ENCODE assay signal across 8 cellular contexts in the genomic region with DNA sequence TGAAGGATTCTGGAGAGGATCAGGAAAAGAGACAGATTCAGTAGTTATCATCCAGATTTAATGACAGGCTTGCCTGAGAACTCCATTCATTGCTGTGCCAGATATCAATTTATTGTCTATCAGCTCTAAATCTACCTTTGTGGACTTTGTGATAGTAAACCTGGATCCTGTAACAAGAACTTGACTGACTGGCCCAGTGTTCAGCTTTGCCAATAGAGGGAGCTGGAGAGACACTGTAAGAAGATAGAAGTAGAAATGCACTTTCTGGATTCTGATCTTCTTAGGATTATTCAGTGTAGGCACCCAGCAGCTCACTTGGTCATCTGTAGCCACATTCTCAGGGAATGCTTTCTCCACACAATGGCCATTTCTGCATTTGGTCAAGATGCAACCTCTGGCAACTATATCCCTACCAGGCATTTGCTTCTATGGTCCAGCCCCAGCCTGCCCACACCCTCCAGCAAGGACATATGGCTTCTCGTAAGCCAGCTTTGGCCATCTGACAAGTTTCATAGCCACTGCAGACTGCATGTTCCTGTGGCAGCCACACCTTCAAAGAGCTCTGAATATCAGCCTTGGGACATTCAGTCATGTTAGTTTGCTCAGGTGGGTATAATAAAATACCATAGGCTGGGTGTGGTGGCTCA. TPM values are rescaled to one million over a fixed set of nuclear protein-coding genes. Genes with fewer than 3 reads are reported as not detected.
A peak's percentile ranks its signal among the peaks of the same experiment; 100 is the strongest.
DNase-seq lines count a peak whose midpoint lies in the region; ATAC-seq and TF ChIP-seq lines count a peak whose summit lies in the region.

No MANE protein-coding gene starts in this region.

- peaks cover 0 to 6% (median 2%) of the 10 kb centered on the region in 3 donors for H3K4me1 Mint-ChIP-seq in CD8-positive, alpha-beta memory T cell
- H3K4me1 Mint-ChIP-seq in activated T-cell treated with anti-CD3 and anti-CD28 coated beads, Interleukin-2, amount 50 U/mL, for 4 hours (ENCODE audit: low read depth), result no peaks in the 10 kb centered on the region

- peak overlapping the region in 1 of 8 donors; percentile 3 for H3K27ac Mint-ChIP-seq in CD8-positive, alpha-beta memory T cell

- no peak overlapping the region for H3K27ac ChIP-seq in CD8-positive, alpha-beta memory T cell (ENCODE audit: low read depth, low read length)
- H3K27ac ChIP-seq in psoas muscle, result no peak overlapping the region

- peak in 4 of 5 donors; percentile 23 to 69 (median 53) for DNase-seq in CD8-positive, alpha-beta memory T cell
- peak; percentile 81 for DNase-seq in NCI-H510A treated with DMSO at 0.1 percent for 48 hours (lab: John Stamatoyannopoulos, UW)
- peak; percentile 38 for DNase-seq in activated T-cell treated with anti-CD3 and anti-CD28 coated beads, Interleukin-2, amount 50 U/mL, for 4 hours
- DNase-seq in foreskin melanocyte, result peak; percentile 45
- DNase-seq in psoas muscle, result peak in 1 of 2 donors; percentile 18
- no peak for DNase-seq in occipital lobe (lab: John Stamatoyannopoulos, UW)

- H3K36me3 Mint-ChIP-seq in CD8-positive, alpha-beta memory T cell, result no peaks in the 10 kb centered on the region
- H3K36me3 Mint-ChIP-seq in activated T-cell treated with anti-CD3 and anti-CD28 coated beads, Interleukin-2, amount 50 U/mL, for 4 hours (ENCODE audit: insufficient read depth), result no peaks in the 10 kb centered on the region

- peak; percentile 59 for TF ChIP-seq CTCF in psoas muscle (IDR thresholded peaks at IDR 0.05)

- 25 to 57% (median 31%) methylated on average over 1 of the region's 1 CpG for WGBS in psoas muscle, 3 donors

- no peaks in the 10 kb centered on the region for H3K36me3 ChIP-seq in CD8-positive, alpha-beta memory T cell (ENCODE audit: insufficient read depth, low read length)
- no peaks in the 10 kb centered on the region for H3K36me3 ChIP-seq in psoas muscle (ENCODE audit: insufficient read depth in 1 of 2, low read depth in 1 of 2)

- H3K4me3 ChIP-seq in CD8-positive, alpha-beta memory T cell (ENCODE audit: low read length), result no peak overlapping the region
- H3K4me3 ChIP-seq in psoas muscle, result no peak overlapping the region

- CTCF ChIA-PET in CD8-positive, alpha-beta memory T cell (lab: Charles Lee), result interaction anchor here (1.0 to 3.5 kb wide), 15 partner anchors 10 to 1474 kb away, joined by 3 to 21 read pairs (median 6); no protein-coding TSS in a partner anchor

- H3K27me3 Mint-ChIP-seq in CD8-positive, alpha-beta memory T cell, result peaks cover 0 to 27% of the 10 kb centered on the region in 2 donors
- peaks cover 10% of the 10 kb centered on the region for H3K27me3 Mint-ChIP-seq in activated T-cell treated with anti-CD3 and anti-CD28 coated beads, Interleukin-2, amount 50 U/mL, for 4 hours (ENCODE audit: low read depth)

- POLR2A ChIA-PET in CD8-positive, alpha-beta memory T cell (lab: Charles Lee), result no interaction called here

- no peaks in the 10 kb centered on the region for H3K27me3 ChIP-seq in CD8-positive, alpha-beta memory T cell (ENCODE audit: insufficient read depth, low read length, poor library complexity, severe bottlenecking)
- H3K27me3 ChIP-seq in psoas muscle (ENCODE audit: insufficient read depth in 3 of 3, low read length in 2 of 3), result peaks cover 0 to 4% (median 2%) of the 10 kb centered on the region in 3 donors

- no peaks in the 10 kb centered on the region for H3K9me3 Mint-ChIP-seq in CD8-positive, alpha-beta memory T cell
- no peaks in the 10 kb centered on the region for H3K9me3 Mint-ChIP-seq in activated T-cell treated with anti-CD3 and anti-CD28 coated beads, Interleukin-2, amount 50 U/mL, for 4 hours

- no peak overlapping the region for H3K4me3 Mint-ChIP-seq in CD8-positive, alpha-beta memory T cell
- H3K4me3 Mint-ChIP-seq in activated T-cell treated with anti-CD3 and anti-CD28 coated beads, Interleukin-2, amount 50 U/mL, for 4 hours, result no peak overlapping the region

- H3K4me1 ChIP-seq in CD8-positive, alpha-beta memory T cell (ENCODE audit: insufficient read depth, low read length), result no peaks in the 10 kb centered on the region
- no peaks in the 10 kb centered on the region for H3K4me1 ChIP-seq in psoas muscle

- H3K9me3 ChIP-seq in CD8-positive, alpha-beta memory T cell (ENCODE audit: low read length), result no peaks in the 10 kb centered on the region
- H3K9me3 ChIP-seq in psoas muscle, result no peaks in the 10 kb centered on the region

- intact Hi-C loops in psoas muscle (cut with DNase I), result loop anchor here in 1 of 2 donors (5.0 kb wide), 1 partner anchor 34 kb away; no protein-coding TSS in a partner anchor

- ATAC-seq in GM18909 (IDR thresholded peaks at IDR 0.05; ENCODE audit: poor library complexity, unreplicated experiment), result peak; percentile 80
- peak; percentile 45 for ATAC-seq in HG03108 (IDR thresholded peaks at IDR 0.05; ENCODE audit: unreplicated experiment)
- ATAC-seq in activated T-cell treated with anti-CD3 and anti-CD28 coated beads, Interleukin-2, amount 50 U/mL, for 4 hours, result peak; percentile 79 to 80
- peak in 3 of 4 donors; percentile 52 to 68 (median 57) for ATAC-seq in psoas muscle

RNA-seq across cellular contexts. Expression of gene SERPINB8, which starts 6.1 kb away (rescaled TPM):
- 10 to 100 TPM; 16.8 to 17.9 TPM for total RNA-seq in CD8-positive, alpha-beta memory T cell
- 14.9 TPM for polyA plus RNA-seq in CD8-positive, alpha-beta memory T cell
- 10 to 100 TPM; 17.0 to 22.6 (median 17.4) TPM for total RNA-seq in activated T-cell treated with anti-CD3 and anti-CD28 coated beads, Interleukin-2, amount 50 U/mL, for 4 hours
- total RNA-seq in psoas muscle (1 to 10 TPM in 3 of 4 donors, under 1 TPM in 1; 0.84 to 6.2 (median 4.4) TPM), occipital lobe (1.1 TPM)
- polyA plus RNA-seq in psoas muscle, result 10 to 100 TPM in 1 of 3 donors, 1 to 10 TPM in 2; 1.8 to 31.3 (median 2.5) TPM

RNA-seq across cellular contexts. Expression of gene HMSD, which starts 14.6 kb away (rescaled TPM):
- 10 to 100 TPM in 1 of 2 experiments, 1 to 10 TPM in 1; 9.8 to 11.4 TPM for total RNA-seq in CD8-positive, alpha-beta memory T cell
- not detected for polyA plus RNA-seq in CD8-positive, alpha-beta memory T cell
- 1 to 10 TPM; 3.0 to 9.5 (median 6.8) TPM for total RNA-seq in activated T-cell treated with anti-CD3 and anti-CD28 coated beads, Interleukin-2, amount 50 U/mL, for 4 hours
- total RNA-seq in psoas muscle (not detected), occipital lobe (0.16 TPM)
- under 1 TPM in 1 of 3 donors, not detected in 2; 0.03 TPM for polyA plus RNA-seq in psoas muscle

RNA-seq across cellular contexts. Expression of gene SERPINB10, which starts 56.0 kb away (rescaled TPM):
- total RNA-seq in CD8-positive, alpha-beta memory T cell, result not detected
- not detected for polyA plus RNA-seq in CD8-positive, alpha-beta memory T cell
- under 1 TPM in 1 of 3 donors, not detected in 2; 0.27 TPM for total RNA-seq in activated T-cell treated with anti-CD3 and anti-CD28 coated beads, Interleukin-2, amount 50 U/mL, for 4 hours
- total RNA-seq in psoas muscle (under 1 TPM in 1 of 4 donors, not detected in 3; 0.39 TPM), occipital lobe (not detected)
- polyA plus RNA-seq in psoas muscle, result not detected
